27 cellular contexts compared by ENCODE assay signal in genomic region chr17:65385726-65386125, GRCh38.
"Had no signal": no experiment of that assay in that cellular context is flagged by ENCODE, and none has a peak within 500 bp of the region (broad histone marks: within the 10 kb centered on the region; RNA-seq: fewer than 3 reads in every experiment).

No MANE protein-coding gene starts in this region.

- H3K9ac ChIP-seq: SK-N-SH had no signal

- H3K4me3 Mint-ChIP-seq: IgD-negative memory B cell, T-cell had no signal

- H3K9me3 ChIP-seq: Peyer's patch, SJSA1, SK-N-SH had no signal

- ATAC-seq: T-cell had no signal

- H3K4me2 ChIP-seq: PC-9, SK-N-SH had no signal

- H3K27ac ChIP-seq: HL-60, PC-9, Peyer's patch, SJSA1 had no signal

- H3K4me3 ChIP-seq: PC-9, Peyer's patch, SJSA1 had no signal

- H3K36me3 ChIP-seq: Peyer's patch, SJSA1 had no signal

- H3K27ac Mint-ChIP-seq: IgD-negative memory B cell, T-cell had no signal

- H2AFZ ChIP-seq: PC-9 had no signal

- H3K4me1 ChIP-seq: Peyer's patch had no signal

- FAIRE-seq: HTR-8/SVneo had no signal

- H3K4me1 Mint-ChIP-seq: IgD-negative memory B cell, T-cell had no signal

- H3K36me3 Mint-ChIP-seq: IgD-negative memory B cell, T-cell had no signal

- DNase-seq: KBM-7, MV-4-11, NCI-H1048, NCI-H1105, NCI-H1417, NCI-H1436 treated with DMSO at 0.1 percent for 48 hours, NCI-H1694, NCI-H187 treated with DMSO at 0.1 percent for 48 hours, NCI-H2029 treated with DMSO at 0.1 percent for 48 hours, NCI-H2171 treated with DMSO at 0.1 percent for 48 hours, NCI-H345, NCI-H446 treated with DMSO at 0.1 percent for 48 hours, NCI-H510A treated with DMSO at 0.1 percent for 48 hours, NCI-H526 treated with DMSO at 0.1 percent for 48 hours, NCI-H748 treated with DMSO at 0.1 percent for 48 hours, OCI-M1, PC-9, Peyer's patch, Right ventricle myocardium superior, SIG-M5, SK-N-SH, SW 1271, T-cell had no signal

- H3K27me3 ChIP-seq: Peyer's patch had no signal
